In genomic region chr19:10566658-10567410, GRCh38 we compare ENCODE assay signal across 8 cellular contexts. TPM values are rescaled to one million over a fixed set of nuclear protein-coding genes. Genes with fewer than 3 reads are reported as not detected.
A peak's percentile ranks its signal among the peaks of the same experiment; 100 is the strongest.
DNase-seq lines count a peak whose midpoint lies in the region; ATAC-seq, FAIRE-seq and TF ChIP-seq lines count a peak whose summit lies in the region.

No MANE protein-coding gene starts in this region.

- H3K27me3 ChIP-seq in astrocyte (ENCODE audit: insufficient read depth, low read length): no peaks in the 10 kb centered on the region
- no peaks in the 10 kb centered on the region for H3K27me3 ChIP-seq in mucosa of stomach (ENCODE audit: control insufficient read depth, insufficient read depth, low read length)

- no peak for TF ChIP-seq CTCF in astrocyte (IDR thresholded peaks at IDR 0.05; ENCODE audit: insufficient read depth, low read depth, low read length)
- no peak for TF ChIP-seq CTCF in type B pancreatic cell (conservative IDR thresholded peaks at IDR 0.05)

- H4K20me1 ChIP-seq in astrocyte (ENCODE audit: insufficient read depth, low read length): peaks cover 14% of the 10 kb centered on the region

- FAIRE-seq in astrocyte (lab: Jason Lieb, UNC): no peak

- H3K9ac ChIP-seq in astrocyte (ENCODE audit: low read length) (peak overlapping the region; percentile 68), mucosa of stomach (ENCODE audit: low read length) (peak overlapping the region; percentile 57)

- H3K36me3 ChIP-seq in astrocyte (ENCODE audit: insufficient read depth, low read length) (no peaks in the 10 kb centered on the region), mucosa of stomach (ENCODE audit: control insufficient read depth, insufficient read depth, low read length) (no peaks in the 10 kb centered on the region)

- H3K27ac Mint-ChIP-seq in astrocyte (ENCODE audit: unreplicated experiment) (peak overlapping the region; percentile 67), type B pancreatic cell (peak overlapping the region; percentile 88)

- no peaks in the 10 kb centered on the region for H3K9me3 Mint-ChIP-seq in astrocyte (ENCODE audit: unreplicated experiment)
- H3K9me3 Mint-ChIP-seq in type B pancreatic cell: no peaks in the 10 kb centered on the region

- peak overlapping the region; percentile 98 for H3K4me2 ChIP-seq in astrocyte (ENCODE audit: low read length)

- H3K79me2 ChIP-seq in astrocyte (ENCODE audit: insufficient read depth, low read length): peaks cover 27% of the 10 kb centered on the region

- DNase-seq in RPMI8226 (peak; percentile 60), astrocyte (ENCODE audit: low read depth) (no peak), type B pancreatic cell (ENCODE audit: extremely low spot score, unreplicated experiment) (no peak), NCI-H1417 treated with DMSO at 0.1 percent for 48 hours (lab: John Stamatoyannopoulos, UW) (no peak), NCI-H128 (lab: John Stamatoyannopoulos, UW; ENCODE audit: unreplicated experiment) (no peak), hippocampal formation (lab: John Stamatoyannopoulos, UW) (no peak)

- H3K4me1 ChIP-seq in astrocyte (ENCODE audit: insufficient read depth, low read length) (peaks cover 25% of the 10 kb centered on the region), mucosa of stomach (ENCODE audit: control insufficient read depth, insufficient read depth, low read length) (peaks cover 36% of the 10 kb centered on the region)

- peak overlapping the region; percentile 88 for H3K4me3 Mint-ChIP-seq in astrocyte (ENCODE audit: unreplicated experiment)
- H3K4me3 Mint-ChIP-seq in type B pancreatic cell: peak overlapping the region; percentile 97

- H3K36me3 Mint-ChIP-seq in astrocyte (ENCODE audit: low read depth, unreplicated experiment): no peaks in the 10 kb centered on the region
- no peaks in the 10 kb centered on the region for H3K36me3 Mint-ChIP-seq in type B pancreatic cell

- no peak overlapping the region for H2AFZ ChIP-seq in astrocyte (ENCODE audit: low read depth, low read length)

- H3K4me1 Mint-ChIP-seq in astrocyte (ENCODE audit: low read depth, unreplicated experiment) (peaks cover 9% of the 10 kb centered on the region), type B pancreatic cell (ENCODE audit: unreplicated experiment) (peaks cover 39% of the 10 kb centered on the region)

- H3K4me3 ChIP-seq in astrocyte (ENCODE audit: insufficient read depth, low read depth, low read length) (peak overlapping the region; percentile 60), mucosa of stomach (ENCODE audit: low read length) (no peak overlapping the region)

- H3K27me3 Mint-ChIP-seq in astrocyte (ENCODE audit: low read depth, unreplicated experiment) (no peaks in the 10 kb centered on the region), type B pancreatic cell (no peaks in the 10 kb centered on the region)

- H3K27ac ChIP-seq in astrocyte (ENCODE audit: low read depth, low read length): peak overlapping the region; percentile 15

- H3K9me3 ChIP-seq in astrocyte (ENCODE audit: insufficient read depth, low read depth, low read length): no peaks in the 10 kb centered on the region
- no peaks in the 10 kb centered on the region for H3K9me3 ChIP-seq in mucosa of stomach (ENCODE audit: control insufficient read depth, low read length)

- ATAC-seq in GM19351 (IDR thresholded peaks at IDR 0.05; ENCODE audit: unreplicated experiment): peak; percentile 34

RNA-seq across cellular contexts. Expression of gene KRI1, which starts 1.0 kb away (rescaled TPM):
- 14.1 and 15.9 TPM in 2 replicates for total RNA-seq in astrocyte
- total RNA-seq in type B pancreatic cell (ENCODE audit: low replicate concordance): 19.0 and 34.4 TPM in 2 replicates

RNA-seq across cellular contexts. Expression of gene CDKN2D, which starts 1.9 kb away (rescaled TPM):
- 5.4 and 6.1 TPM in 2 replicates for total RNA-seq in astrocyte
- 4.8 and 6.5 TPM in 2 replicates for total RNA-seq in type B pancreatic cell (ENCODE audit: low replicate concordance)

RNA-seq across cellular contexts. Expression of gene AP1M2, which starts 20.3 kb away (rescaled TPM):
- total RNA-seq in astrocyte: 1.7 and 4.5 TPM in 2 replicates
- total RNA-seq in type B pancreatic cell (ENCODE audit: low replicate concordance): 45.2 and 104 TPM in 2 replicates

RNA-seq across cellular contexts. Expression of gene ATG4D, which starts 23.1 kb away (rescaled TPM):
- 23.5 and 24.8 TPM in 2 replicates for total RNA-seq in astrocyte
- 35.8 and 44.6 TPM in 2 replicates for total RNA-seq in type B pancreatic cell (ENCODE audit: low replicate concordance)

RNA-seq across cellular contexts. Expression of gene S1PR5, which starts 49.6 kb away (rescaled TPM):
- total RNA-seq in astrocyte: 1.00 and 1.1 TPM in 2 replicates
- total RNA-seq in type B pancreatic cell (ENCODE audit: low replicate concordance): 0.21 and 1.1 TPM in 2 replicates
